Comparison of ENCODE assay signal across 1 cellular context in the genomic region with DNA sequence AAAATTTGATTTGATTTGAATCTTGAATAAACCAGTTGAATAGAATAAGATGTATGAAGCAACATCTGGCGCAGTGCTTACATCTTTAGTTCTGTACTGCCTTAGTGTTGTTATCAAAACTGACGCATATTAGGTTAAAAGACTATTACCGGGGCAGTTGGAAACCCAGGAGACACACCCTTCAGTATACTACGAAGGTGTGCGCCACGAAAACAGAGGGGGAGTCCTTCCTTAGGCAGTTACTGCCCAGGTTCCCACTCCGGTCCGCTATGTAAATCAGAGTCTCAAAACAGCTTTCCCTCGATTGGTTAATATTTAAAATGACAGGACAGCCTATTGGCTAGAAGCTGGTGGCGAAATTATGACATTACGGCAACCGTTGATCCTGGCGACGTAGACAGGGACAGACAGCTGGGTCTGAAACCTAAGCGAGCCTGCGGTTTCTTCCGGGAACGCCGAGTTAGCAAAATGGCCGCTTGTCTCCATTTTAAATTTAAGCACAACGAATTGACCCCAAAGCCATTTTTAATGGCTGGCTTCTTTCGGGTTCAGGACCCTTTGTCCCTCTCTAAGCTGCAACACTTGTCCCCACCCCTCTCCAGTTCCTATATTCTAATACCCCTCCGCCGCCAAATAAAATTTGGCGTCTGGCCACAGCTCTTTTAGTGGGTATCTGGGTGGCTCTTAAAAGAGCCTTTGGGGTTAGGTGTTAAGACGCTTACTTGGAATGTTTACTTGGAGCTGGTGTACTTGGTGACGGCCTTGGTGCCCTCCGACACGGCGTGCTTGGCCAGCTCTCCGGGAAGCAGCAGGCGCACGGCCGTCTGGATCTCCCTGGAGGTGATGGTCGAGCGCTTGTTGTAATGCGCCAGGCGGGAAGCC.
TF ChIP-seq lines count a peak whose summit lies in the region.

No MANE protein-coding gene starts in this region.

TF ChIP-seq in HepG2, 621 proteins besides CTCF, POLR2A, EP300 and RAD21 (continued from another document and continues in another):
- TF ChIP-seq, protein P1, sequence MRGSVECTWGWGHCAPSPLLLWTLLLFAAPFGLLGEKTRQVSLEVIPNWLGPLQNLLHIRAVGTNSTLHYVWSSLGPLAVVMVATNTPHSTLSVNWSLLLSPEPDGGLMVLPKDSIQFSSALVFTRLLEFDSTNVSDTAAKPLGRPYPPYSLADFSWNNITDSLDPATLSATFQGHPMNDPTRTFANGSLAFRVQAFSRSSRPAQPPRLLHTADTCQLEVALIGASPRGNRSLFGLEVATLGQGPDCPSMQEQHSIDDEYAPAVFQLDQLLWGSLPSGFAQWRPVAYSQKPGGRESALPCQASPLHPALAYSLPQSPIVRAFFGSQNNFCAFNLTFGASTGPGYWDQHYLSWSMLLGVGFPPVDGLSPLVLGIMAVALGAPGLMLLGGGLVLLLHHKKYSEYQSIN (CRISPR knock-in tag; IDR thresholded peaks at IDR 0.05; ENCODE audit: borderline replicate concordance) = no peak
- TF ChIP-seq ZNF768 (CRISPR knock-in tag; IDR thresholded peaks at IDR 0.05) (peak; percentile 66), ZNF782 (CRISPR knock-in tag; IDR thresholded peaks at IDR 0.05; ENCODE audit: borderline replicate concordance) (0 out of 2 replicates have a peak, but pooled peaks have one; percentile 38), ZSCAN20 (CRISPR knock-in tag; IDR thresholded peaks at IDR 0.05; ENCODE audit: borderline replicate concordance) (no peak; the same call in 1 of the 2 replicates), SNAPC2 (CRISPR knock-in tag; IDR thresholded peaks at IDR 0.05) (peak; percentile 94), SRSF9 (IDR thresholded peaks at IDR 0.05; ENCODE audit: borderline replicate concordance, insufficient read depth, low read depth, low read length, poor library complexity, severe bottlenecking) (no peak), ZNF780A (CRISPR knock-in tag; IDR thresholded peaks at IDR 0.05) (peak; percentile 82; the same call in 1 of the 2 replicates), FLYWCH1 (CRISPR knock-in tag; IDR thresholded peaks at IDR 0.05) (peak; percentile 15; the same call in 1 of the 2 replicates), DR1 (CRISPR knock-in tag; IDR thresholded peaks at IDR 0.05) (no peak; the same call in 1 of the 2 replicates), HNRNPH1 (optimal IDR thresholded peaks at IDR 0.05; ENCODE audit: low read depth, low read length) (peak; percentile 94), ZNF558 (CRISPR knock-in tag; IDR thresholded peaks at IDR 0.05; ENCODE audit: borderline replicate concordance) (no peak; the same call in 1 of the 2 replicates), ZNF841 (CRISPR knock-in tag; IDR thresholded peaks at IDR 0.05; ENCODE audit: borderline replicate concordance) (peak; percentile 85; the same call in 1 of the 2 replicates), SRF (IDR thresholded peaks at IDR 0.05; ENCODE audit: low read depth, low read length) (0 out of 2 replicates have a peak, but pooled peaks have one; percentile 7), NFYB (CRISPR knock-in tag; IDR thresholded peaks at IDR 0.05) (peak; percentile 85), GATAD1 (CRISPR knock-in tag; IDR thresholded peaks at IDR 0.05) (peak; percentile 87), ZNF20 (CRISPR knock-in tag; IDR thresholded peaks at IDR 0.05) (no peak), ZNF274 (CRISPR knock-in tag; IDR thresholded peaks at IDR 0.05) (no peak; the same call in none of the 2 replicates), ZBTB7B (CRISPR knock-in tag; IDR thresholded peaks at IDR 0.05) (peak; percentile 13; the same call in 1 of the 2 replicates), ZNF777 (CRISPR knock-in tag; IDR thresholded peaks at IDR 0.05) (peak; percentile 62; the same call in 1 of the 2 replicates), SMC3 (IDR thresholded peaks at IDR 0.05; ENCODE audit: low read length) (no peak), HCFC1 (IDR thresholded peaks at IDR 0.05; ENCODE audit: low read depth, low read length) (peak; percentile 38; the same call in 1 of the 2 replicates), IRX3 (CRISPR knock-in tag; IDR thresholded peaks at IDR 0.05; ENCODE audit: borderline replicate concordance, low read depth) (no peak), FOSL2 (CRISPR knock-in tag; IDR thresholded peaks at IDR 0.05) (peak; percentile 72), ZNF615 (CRISPR knock-in tag; IDR thresholded peaks at IDR 0.05; ENCODE audit: borderline replicate concordance) (0 out of 2 replicates have a peak, but pooled peaks have one; percentile 35), ZNF354B (CRISPR knock-in tag; IDR thresholded peaks at IDR 0.05) (no peak), NR2F1 (CRISPR knock-in tag; IDR thresholded peaks at IDR 0.05) (no peak; a peak in 1 of 4 replicates)
- TF ChIP-seq, protein P2, sequence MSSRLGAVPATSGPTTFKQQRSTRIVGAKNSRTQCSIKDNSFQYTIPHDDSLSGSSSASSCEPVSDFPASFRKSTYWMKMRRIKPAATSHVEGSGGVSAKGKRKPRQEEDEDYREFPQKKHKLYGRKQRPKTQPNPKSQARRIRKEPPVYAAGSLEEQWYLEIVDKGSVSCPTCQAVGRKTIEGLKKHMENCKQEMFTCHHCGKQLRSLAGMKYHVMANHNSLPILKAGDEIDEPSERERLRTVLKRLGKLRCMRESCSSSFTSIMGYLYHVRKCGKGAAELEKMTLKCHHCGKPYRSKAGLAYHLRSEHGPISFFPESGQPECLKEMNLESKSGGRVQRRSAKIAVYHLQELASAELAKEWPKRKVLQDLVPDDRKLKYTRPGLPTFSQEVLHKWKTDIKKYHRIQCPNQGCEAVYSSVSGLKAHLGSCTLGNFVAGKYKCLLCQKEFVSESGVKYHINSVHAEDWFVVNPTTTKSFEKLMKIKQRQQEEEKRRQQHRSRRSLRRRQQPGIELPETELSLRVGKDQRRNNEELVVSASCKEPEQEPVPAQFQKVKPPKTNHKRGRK (CRISPR knock-in tag; IDR thresholded peaks at IDR 0.05) = no peak
- TF ChIP-seq, protein P3, sequence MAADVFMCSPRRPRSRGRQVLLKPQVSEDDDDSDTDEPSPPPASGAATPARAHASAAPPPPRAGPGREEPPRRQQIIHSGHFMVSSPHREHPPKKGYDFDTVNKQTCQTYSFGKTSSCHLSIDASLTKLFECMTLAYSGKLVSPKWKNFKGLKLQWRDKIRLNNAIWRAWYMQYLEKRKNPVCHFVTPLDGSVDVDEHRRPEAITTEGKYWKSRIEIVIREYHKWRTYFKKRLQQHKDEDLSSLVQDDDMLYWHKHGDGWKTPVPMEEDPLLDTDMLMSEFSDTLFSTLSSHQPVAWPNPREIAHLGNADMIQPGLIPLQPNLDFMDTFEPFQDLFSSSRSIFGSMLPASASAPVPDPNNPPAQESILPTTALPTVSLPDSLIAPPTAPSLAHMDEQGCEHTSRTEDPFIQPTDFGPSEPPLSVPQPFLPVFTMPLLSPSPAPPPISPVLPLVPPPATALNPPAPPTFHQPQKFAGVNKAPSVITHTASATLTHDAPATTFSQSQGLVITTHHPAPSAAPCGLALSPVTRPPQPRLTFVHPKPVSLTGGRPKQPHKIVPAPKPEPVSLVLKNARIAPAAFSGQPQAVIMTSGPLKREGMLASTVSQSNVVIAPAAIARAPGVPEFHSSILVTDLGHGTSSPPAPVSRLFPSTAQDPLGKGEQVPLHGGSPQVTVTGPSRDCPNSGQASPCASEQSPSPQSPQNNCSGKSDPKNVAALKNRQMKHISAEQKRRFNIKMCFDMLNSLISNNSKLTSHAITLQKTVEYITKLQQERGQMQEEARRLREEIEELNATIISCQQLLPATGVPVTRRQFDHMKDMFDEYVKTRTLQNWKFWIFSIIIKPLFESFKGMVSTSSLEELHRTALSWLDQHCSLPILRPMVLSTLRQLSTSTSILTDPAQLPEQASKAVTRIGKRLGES (CRISPR knock-in tag; IDR thresholded peaks at IDR 0.05; ENCODE audit: borderline replicate concordance) = peak; percentile 67; the same call in 1 of the 2 replicates
- TF ChIP-seq, protein P4, sequence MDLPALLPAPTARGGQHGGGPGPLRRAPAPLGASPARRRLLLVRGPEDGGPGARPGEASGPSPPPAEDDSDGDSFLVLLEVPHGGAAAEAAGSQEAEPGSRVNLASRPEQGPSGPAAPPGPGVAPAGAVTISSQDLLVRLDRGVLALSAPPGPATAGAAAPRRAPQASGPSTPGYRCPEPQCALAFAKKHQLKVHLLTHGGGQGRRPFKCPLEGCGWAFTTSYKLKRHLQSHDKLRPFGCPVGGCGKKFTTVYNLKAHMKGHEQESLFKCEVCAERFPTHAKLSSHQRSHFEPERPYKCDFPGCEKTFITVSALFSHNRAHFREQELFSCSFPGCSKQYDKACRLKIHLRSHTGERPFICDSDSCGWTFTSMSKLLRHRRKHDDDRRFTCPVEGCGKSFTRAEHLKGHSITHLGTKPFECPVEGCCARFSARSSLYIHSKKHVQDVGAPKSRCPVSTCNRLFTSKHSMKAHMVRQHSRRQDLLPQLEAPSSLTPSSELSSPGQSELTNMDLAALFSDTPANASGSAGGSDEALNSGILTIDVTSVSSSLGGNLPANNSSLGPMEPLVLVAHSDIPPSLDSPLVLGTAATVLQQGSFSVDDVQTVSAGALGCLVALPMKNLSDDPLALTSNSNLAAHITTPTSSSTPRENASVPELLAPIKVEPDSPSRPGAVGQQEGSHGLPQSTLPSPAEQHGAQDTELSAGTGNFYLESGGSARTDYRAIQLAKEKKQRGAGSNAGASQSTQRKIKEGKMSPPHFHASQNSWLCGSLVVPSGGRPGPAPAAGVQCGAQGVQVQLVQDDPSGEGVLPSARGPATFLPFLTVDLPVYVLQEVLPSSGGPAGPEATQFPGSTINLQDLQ (CRISPR knock-in tag; IDR thresholded peaks at IDR 0.05) = 0 out of 2 replicates have a peak, but pooled peaks have one; percentile 5
- TF ChIP-seq, protein P5, sequence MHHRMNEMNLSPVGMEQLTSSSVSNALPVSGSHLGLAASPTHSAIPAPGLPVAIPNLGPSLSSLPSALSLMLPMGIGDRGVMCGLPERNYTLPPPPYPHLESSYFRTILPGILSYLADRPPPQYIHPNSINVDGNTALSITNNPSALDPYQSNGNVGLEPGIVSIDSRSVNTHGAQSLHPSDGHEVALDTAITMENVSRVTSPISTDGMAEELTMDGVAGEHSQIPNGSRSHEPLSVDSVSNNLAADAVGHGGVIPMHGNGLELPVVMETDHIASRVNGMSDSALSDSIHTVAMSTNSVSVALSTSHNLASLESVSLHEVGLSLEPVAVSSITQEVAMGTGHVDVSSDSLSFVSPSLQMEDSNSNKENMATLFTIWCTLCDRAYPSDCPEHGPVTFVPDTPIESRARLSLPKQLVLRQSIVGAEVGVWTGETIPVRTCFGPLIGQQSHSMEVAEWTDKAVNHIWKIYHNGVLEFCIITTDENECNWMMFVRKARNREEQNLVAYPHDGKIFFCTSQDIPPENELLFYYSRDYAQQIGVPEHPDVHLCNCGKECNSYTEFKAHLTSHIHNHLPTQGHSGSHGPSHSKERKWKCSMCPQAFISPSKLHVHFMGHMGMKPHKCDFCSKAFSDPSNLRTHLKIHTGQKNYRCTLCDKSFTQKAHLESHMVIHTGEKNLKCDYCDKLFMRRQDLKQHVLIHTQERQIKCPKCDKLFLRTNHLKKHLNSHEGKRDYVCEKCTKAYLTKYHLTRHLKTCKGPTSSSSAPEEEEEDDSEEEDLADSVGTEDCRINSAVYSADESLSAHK (CRISPR knock-in tag; IDR thresholded peaks at IDR 0.05; ENCODE audit: borderline replicate concordance) = 0 out of 2 replicates have a peak, but pooled peaks have one; percentile 13
- TF ChIP-seq, protein P6, sequence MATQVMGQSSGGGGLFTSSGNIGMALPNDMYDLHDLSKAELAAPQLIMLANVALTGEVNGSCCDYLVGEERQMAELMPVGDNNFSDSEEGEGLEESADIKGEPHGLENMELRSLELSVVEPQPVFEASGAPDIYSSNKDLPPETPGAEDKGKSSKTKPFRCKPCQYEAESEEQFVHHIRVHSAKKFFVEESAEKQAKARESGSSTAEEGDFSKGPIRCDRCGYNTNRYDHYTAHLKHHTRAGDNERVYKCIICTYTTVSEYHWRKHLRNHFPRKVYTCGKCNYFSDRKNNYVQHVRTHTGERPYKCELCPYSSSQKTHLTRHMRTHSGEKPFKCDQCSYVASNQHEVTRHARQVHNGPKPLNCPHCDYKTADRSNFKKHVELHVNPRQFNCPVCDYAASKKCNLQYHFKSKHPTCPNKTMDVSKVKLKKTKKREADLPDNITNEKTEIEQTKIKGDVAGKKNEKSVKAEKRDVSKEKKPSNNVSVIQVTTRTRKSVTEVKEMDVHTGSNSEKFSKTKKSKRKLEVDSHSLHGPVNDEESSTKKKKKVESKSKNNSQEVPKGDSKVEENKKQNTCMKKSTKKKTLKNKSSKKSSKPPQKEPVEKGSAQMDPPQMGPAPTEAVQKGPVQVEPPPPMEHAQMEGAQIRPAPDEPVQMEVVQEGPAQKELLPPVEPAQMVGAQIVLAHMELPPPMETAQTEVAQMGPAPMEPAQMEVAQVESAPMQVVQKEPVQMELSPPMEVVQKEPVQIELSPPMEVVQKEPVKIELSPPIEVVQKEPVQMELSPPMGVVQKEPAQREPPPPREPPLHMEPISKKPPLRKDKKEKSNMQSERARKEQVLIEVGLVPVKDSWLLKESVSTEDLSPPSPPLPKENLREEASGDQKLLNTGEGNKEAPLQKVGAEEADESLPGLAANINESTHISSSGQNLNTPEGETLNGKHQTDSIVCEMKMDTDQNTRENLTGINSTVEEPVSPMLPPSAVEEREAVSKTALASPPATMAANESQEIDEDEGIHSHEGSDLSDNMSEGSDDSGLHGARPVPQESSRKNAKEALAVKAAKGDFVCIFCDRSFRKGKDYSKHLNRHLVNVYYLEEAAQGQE (IDR thresholded peaks at IDR 0.05; ENCODE audit: borderline replicate concordance in 1 of 2, low read depth in 1 of 2, low read length in 2 of 2) = peak in 1 of 2 experiments; percentile 86; a peak in 2 of 4 replicates
- TF ChIP-seq, protein P7, sequence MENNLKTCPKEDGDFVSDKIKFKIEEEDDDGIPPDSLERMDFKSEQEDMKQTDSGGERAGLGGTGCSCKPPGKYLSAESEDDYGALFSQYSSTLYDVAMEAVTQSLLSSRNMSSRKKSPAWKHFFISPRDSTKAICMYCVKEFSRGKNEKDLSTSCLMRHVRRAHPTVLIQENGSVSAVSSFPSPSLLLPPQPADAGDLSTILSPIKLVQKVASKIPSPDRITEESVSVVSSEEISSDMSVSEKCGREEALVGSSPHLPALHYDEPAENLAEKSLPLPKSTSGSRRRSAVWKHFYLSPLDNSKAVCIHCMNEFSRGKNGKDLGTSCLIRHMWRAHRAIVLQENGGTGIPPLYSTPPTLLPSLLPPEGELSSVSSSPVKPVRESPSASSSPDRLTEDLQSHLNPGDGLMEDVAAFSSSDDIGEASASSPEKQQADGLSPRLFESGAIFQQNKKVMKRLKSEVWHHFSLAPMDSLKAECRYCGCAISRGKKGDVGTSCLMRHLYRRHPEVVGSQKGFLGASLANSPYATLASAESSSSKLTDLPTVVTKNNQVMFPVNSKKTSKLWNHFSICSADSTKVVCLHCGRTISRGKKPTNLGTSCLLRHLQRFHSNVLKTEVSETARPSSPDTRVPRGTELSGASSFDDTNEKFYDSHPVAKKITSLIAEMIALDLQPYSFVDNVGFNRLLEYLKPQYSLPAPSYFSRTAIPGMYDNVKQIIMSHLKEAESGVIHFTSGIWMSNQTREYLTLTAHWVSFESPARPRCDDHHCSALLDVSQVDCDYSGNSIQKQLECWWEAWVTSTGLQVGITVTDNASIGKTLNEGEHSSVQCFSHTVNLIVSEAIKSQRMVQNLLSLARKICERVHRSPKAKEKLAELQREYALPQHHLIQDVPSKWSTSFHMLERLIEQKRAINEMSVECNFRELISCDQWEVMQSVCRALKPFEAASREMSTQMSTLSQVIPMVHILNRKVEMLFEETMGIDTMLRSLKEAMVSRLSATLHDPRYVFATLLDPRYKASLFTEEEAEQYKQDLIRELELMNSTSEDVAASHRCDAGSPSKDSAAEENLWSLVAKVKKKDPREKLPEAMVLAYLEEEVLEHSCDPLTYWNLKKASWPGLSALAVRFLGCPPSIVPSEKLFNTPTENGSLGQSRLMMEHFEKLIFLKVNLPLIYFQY (CRISPR knock-in tag; IDR thresholded peaks at IDR 0.05; ENCODE audit: borderline replicate concordance) = 0 out of 2 replicates have a peak, but pooled peaks have one; percentile 13
